Comparison of ENCODE assay signal across 8 cellular contexts in the genomic region with DNA sequence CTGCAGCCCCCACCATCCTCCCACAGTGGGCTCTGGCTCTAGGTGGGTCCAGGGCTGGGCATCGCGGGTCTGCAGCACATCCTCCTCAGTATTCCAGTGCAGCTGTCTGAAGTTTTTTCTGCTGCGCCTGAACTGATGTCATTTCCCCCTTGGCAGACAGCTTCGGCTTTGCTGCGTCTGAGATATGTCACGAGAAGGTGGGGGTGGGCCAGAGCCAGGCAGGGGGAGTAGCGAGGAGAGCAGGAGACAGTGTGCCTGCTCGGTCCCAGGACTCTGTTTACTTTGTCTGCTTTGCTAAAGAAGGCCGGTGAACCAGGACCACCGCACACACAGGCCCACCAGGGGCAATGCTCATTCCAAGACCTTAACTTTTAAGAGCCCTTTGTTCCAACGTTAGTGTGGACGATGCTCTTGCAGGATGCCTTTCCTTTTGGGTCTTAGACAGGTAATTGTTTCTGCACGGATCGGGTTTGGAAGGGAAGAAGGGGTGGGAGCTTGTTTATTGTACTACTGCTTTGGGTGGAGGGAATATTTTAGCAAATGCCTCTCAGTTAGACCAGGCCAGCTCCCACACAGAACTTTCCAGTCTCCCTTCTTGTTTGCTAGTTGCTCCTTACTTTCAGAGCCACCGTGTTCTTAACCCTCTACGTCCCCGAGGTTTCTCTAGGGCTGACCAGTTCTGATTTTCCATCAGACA. TPM values are rescaled to one million over a fixed set of nuclear protein-coding genes. Genes with fewer than 3 reads are reported as not detected.
DNase-seq lines count a peak whose midpoint lies in the region; FAIRE-seq and TF ChIP-seq lines count a peak whose summit lies in the region.

No MANE protein-coding gene starts in this region.

- H3K4me1 ChIP-seq in breast epithelium: peaks cover 25 to 30% of the 10 kb centered on the region in 2 donors

- peak; percentile 36 for DNase-seq in AG04450 (ENCODE audit: low read depth, low spot score)
- peak; percentile 12 for DNase-seq in M059J (ENCODE audit: low read depth)
- DNase-seq in breast epithelium (ENCODE audit: low spot score in 2 of 2): peak in 1 of 2 donors; percentile 64
- peak; percentile 98 for DNase-seq in islet precursor cell
- peak; percentile 82 for DNase-seq in skeletal muscle cell (ENCODE audit: low read depth)
- no peak for DNase-seq in NOMO-1 (lab: John Stamatoyannopoulos, UW; ENCODE audit: unreplicated experiment in 2 of 2)
- no peak for DNase-seq in frontal cortex (ENCODE audit: low spot score in 2 of 2)
- DNase-seq in NCI-H1694 treated with DMSO at 0.1 percent for 48 hours (lab: John Stamatoyannopoulos, UW): no peak

- intact Hi-C loops in breast epithelium (cut with DNase I; ENCODE audit: low total_unique reads): no loop called here

- no peaks in the 10 kb centered on the region for H3K27me3 ChIP-seq in AG04450 (ENCODE audit: control insufficient read depth, insufficient read depth, low read length)
- H3K27me3 ChIP-seq in breast epithelium: no peaks in the 10 kb centered on the region

- TF ChIP-seq CTCF in AG04450 (IDR thresholded peaks at IDR 0.05; ENCODE audit: low read depth, low read length) (no peak), breast epithelium (IDR thresholded peaks at IDR 0.05) (no peak)

- POLR2A ChIA-PET in AG04450 (lab: Yijun Ruan, JAX): interaction anchor here (1.3 to 1.7 kb wide), 2 partner anchors 12 to 23 kb away, joined by 6 to 7 read pairs; no protein-coding TSS in a partner anchor

- H3K4me3 ChIP-seq in AG04450 (ENCODE audit: low read depth, low read length) (peak overlapping the region; percentile 51), breast epithelium (peak overlapping the region; percentile 42 to 65 (median 45)), skeletal muscle cell (ENCODE audit: low read depth, low read length) (peak overlapping the region; percentile 61)

- H3K27ac ChIP-seq in AG04450 (ENCODE audit: low read depth, low read length) (peak overlapping the region; percentile 65), breast epithelium (peak overlapping the region; percentile 92 to 93)

- H3K36me3 ChIP-seq in breast epithelium: no peaks in the 10 kb centered on the region

- TF ChIP-seq POLR2A in breast epithelium (IDR thresholded peaks at IDR 0.05): no peak

- no peak for FAIRE-seq in frontal cortex (lab: Jason Lieb, UNC)

- H3K9me3 ChIP-seq in AG04450 (ENCODE audit: control insufficient read depth, insufficient read depth, low read length): no peaks in the 10 kb centered on the region
- H3K9me3 ChIP-seq in breast epithelium: no peaks in the 10 kb centered on the region

- CTCF ChIA-PET in AG04450 (lab: Charles Lee): interaction anchor here (1.2 to 1.5 kb wide), 2 partner anchors 11 to 23 kb away, joined by 3 to 6 read pairs; no protein-coding TSS in a partner anchor

RNA-seq across cellular contexts. Expression of a gene that starts 32.4 kb away (rescaled TPM):
- polyA plus RNA-seq in AG04450 (2011; rRNA removed): 27.6 and 28.1 TPM in 2 replicates
- polyA minus RNA-seq in AG04450 (2011; rRNA and poly(A)+ RNA removed): 45.1 and 54.2 TPM in 2 replicates
- total RNA-seq in M059J (2014; rRNA removed; shearing (Covaris generic)): 24.9 and 31.3 TPM in 2 replicates
- total RNA-seq in breast epithelium (100 to 1,000 TPM; 114 to 174 (median 143) TPM), frontal cortex (15.5 TPM)

Comparison
In these comparisons a context has a peak if more than half of its experiments do, and no peak if none do; other contexts are left out.
1. DNase-seq: peak in AG04450 (single experiment), M059J (single experiment), islet precursor cell (single experiment) and skeletal muscle cell (single experiment); none in NOMO-1 (0 of 2), frontal cortex (0 of 2) and NCI-H1694 treated with DMSO at 0.1 percent for 48 hours (single experiment).
2. Peak in every context shown above with its lines, with median percentiles within 50 percentile points of each other: H3K4me3 ChIP-seq.